In the genomic region with DNA sequence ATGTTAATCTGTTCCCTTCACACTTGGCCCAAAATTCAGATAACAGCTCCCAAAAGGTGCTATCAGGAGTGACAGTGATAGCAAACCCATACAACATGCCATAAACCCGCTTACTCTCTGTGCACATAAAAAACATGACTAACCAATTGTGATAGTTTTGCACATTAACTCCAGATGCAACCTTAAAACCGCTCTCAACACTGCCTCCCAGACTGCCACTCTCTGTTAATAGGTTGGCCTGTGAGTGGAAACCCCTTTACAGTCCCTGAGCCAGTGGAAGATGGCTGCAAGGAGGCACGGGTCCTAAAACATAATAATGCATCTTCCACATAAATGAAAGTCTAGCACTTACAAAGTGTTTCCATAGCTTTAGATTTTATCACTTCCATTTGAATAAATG, we compare ENCODE assay signal across 16 cellular contexts. TPM values are rescaled to one million over a fixed set of nuclear protein-coding genes. Genes with fewer than 3 reads are reported as not detected.
A peak's percentile ranks its signal among the peaks of the same experiment; 100 is the strongest.
DNase-seq lines count a peak whose midpoint lies in the region; ATAC-seq and TF ChIP-seq lines count a peak whose summit lies in the region.
"Had no signal": no experiment of that assay in that cellular context is flagged by ENCODE, and none has a peak within 500 bp of the region (broad histone marks: within the 10 kb centered on the region; RNA-seq: fewer than 3 reads in every experiment).

No MANE protein-coding gene starts in this region.

- peaks cover 0 to 3% (median 0%) of the 10 kb centered on the region in 5 experiments for H3K9me3 Mint-ChIP-seq in brain

- H3K36me3 ChIP-seq in HEK293 (ENCODE audit: control insufficient read depth in 2 of 2, insufficient read depth in 1 of 2, low read length in 2 of 2), result no peaks in the 10 kb centered on the region
- H3K36me3 ChIP-seq in adrenal gland (replicated peaks in 1 of 2), result no peaks in the 10 kb centered on the region
- H3K36me3 ChIP-seq: BE2C had no signal

- DNase-seq in fibroblast of villous mesenchyme (ENCODE audit: low read depth), result peak; percentile 13
- no peak for DNase-seq in occipital lobe (lab: John Stamatoyannopoulos, UW)
- no peak for DNase-seq in OCI-M2 (lab: John Stamatoyannopoulos, UW; ENCODE audit: unreplicated experiment)
- no peak for DNase-seq in adrenal gland
- DNase-seq: BE2C; Caco-2; CD8-positive, alpha-beta memory T cell; DMS53; GF-D8; H9; HFFc6 had no signal

- TF ChIP-seq POLR2A in adrenal gland (IDR thresholded peaks at IDR 0.05), result no peak

- peaks cover 4% of the 10 kb centered on the region for H3K27me3 Mint-ChIP-seq in brain
- H3K27me3 Mint-ChIP-seq: CD8-positive, alpha-beta memory T cell had no signal

- H3K36me3 Mint-ChIP-seq in brain, result no peaks in the 10 kb centered on the region
- H3K36me3 Mint-ChIP-seq: CD8-positive, alpha-beta memory T cell had no signal

- 86 to 91% (median 87%) methylated on average over 3 of the region's 3 CpGs for WGBS in adrenal gland, 4 donors

- POLR2A ChIA-PET in HEK293 (lab: Yijun Ruan, JAX), result no interaction called here

- no peak for ATAC-seq in GM18867 (IDR thresholded peaks at IDR 0.05; ENCODE audit: unreplicated experiment)
- ATAC-seq: A549, HepG2 had no signal

- H3K4me3 ChIP-seq in HEK293 (ENCODE audit: low read depth, low read length) (no peak overlapping the region), fibroblast of villous mesenchyme (ENCODE audit: low read depth, low read length) (no peak overlapping the region), adrenal gland (no peak overlapping the region)
- H3K4me3 ChIP-seq: A549 had no signal

- TF ChIP-seq CTCF in HEK293 (tag by site-specific recombination; IDR thresholded peaks at IDR 0.05), result no peak
- no peak for TF ChIP-seq CTCF in brain (conservative IDR thresholded peaks at IDR 0.05)
- no peak for TF ChIP-seq CTCF in fibroblast of villous mesenchyme (IDR thresholded peaks at IDR 0.05; ENCODE audit: insufficient read depth, low read depth, low read length)
- TF ChIP-seq CTCF in adrenal gland (IDR thresholded peaks at IDR 0.05), result no peak

- CTCF ChIA-PET in HEK293 (lab: Yijun Ruan, JAX), result interaction anchor here (0.7 to 1.1 kb wide), 2 partner anchors 30 to 93 kb away, joined by 3 read pairs; no protein-coding TSS in a partner anchor

- no peak overlapping the region for H3K27ac ChIP-seq in HEK293 (ENCODE audit: extremely low read depth, low read depth, low read length)
- H3K27ac ChIP-seq in adrenal gland, result no peak overlapping the region
- H3K27ac ChIP-seq: A549 had no signal

- no peaks in the 10 kb centered on the region for H3K27me3 ChIP-seq in adrenal gland
- H3K27me3 ChIP-seq: BE2C had no signal

- H3K9me3 ChIP-seq in HEK293 (ENCODE audit: control insufficient read depth, insufficient read depth, low read depth, low read length) (no peaks in the 10 kb centered on the region), adrenal gland (replicated peaks in 1 of 3) (no peaks in the 10 kb centered on the region)

- no peak overlapping the region for H3K4me3 Mint-ChIP-seq in brain
- H3K4me3 Mint-ChIP-seq: CD8-positive, alpha-beta memory T cell; H9; HFFc6 had no signal

- H3K4me1 Mint-ChIP-seq in brain, result peaks cover 51% of the 10 kb centered on the region
- H3K4me1 Mint-ChIP-seq: CD8-positive, alpha-beta memory T cell had no signal

- intact Hi-C loops in adrenal gland (cut with DNase I), result no loop called here

- H3K4me1 ChIP-seq in HEK293 (ENCODE audit: control insufficient read depth, insufficient read depth, low read length) (peaks cover 6% of the 10 kb centered on the region), adrenal gland (replicated peaks in 1 of 2) (peaks cover 0 to 5% of the 10 kb centered on the region in 2 donors)
- H3K4me1 ChIP-seq: A549, BE2C, Caco-2 had no signal

- peak overlapping the region in 3 of 5 experiments; percentile 19 to 24 (median 20) for H3K27ac Mint-ChIP-seq in brain
- H3K27ac Mint-ChIP-seq: CD8-positive, alpha-beta memory T cell; HFFc6 had no signal

TF ChIP-seq in HEK293, 187 proteins besides CTCF, POLR2A, EP300 and RAD21:
- TF ChIP-seq GLIS2 (tag by site-specific recombination; IDR thresholded peaks at IDR 0.05), result no peak
- TF ChIP-seq ZNF341 (tag by site-specific recombination; IDR thresholded peaks at IDR 0.05; ENCODE audit: low read depth), result no peak
- TF ChIP-seq, protein P1, sequence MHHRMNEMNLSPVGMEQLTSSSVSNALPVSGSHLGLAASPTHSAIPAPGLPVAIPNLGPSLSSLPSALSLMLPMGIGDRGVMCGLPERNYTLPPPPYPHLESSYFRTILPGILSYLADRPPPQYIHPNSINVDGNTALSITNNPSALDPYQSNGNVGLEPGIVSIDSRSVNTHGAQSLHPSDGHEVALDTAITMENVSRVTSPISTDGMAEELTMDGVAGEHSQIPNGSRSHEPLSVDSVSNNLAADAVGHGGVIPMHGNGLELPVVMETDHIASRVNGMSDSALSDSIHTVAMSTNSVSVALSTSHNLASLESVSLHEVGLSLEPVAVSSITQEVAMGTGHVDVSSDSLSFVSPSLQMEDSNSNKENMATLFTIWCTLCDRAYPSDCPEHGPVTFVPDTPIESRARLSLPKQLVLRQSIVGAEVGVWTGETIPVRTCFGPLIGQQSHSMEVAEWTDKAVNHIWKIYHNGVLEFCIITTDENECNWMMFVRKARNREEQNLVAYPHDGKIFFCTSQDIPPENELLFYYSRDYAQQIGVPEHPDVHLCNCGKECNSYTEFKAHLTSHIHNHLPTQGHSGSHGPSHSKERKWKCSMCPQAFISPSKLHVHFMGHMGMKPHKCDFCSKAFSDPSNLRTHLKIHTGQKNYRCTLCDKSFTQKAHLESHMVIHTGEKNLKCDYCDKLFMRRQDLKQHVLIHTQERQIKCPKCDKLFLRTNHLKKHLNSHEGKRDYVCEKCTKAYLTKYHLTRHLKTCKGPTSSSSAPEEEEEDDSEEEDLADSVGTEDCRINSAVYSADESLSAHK (tag by site-specific recombination; IDR thresholded peaks at IDR 0.05), result peak; percentile 38; the same call in 1 of the 2 replicates

RNA-seq across cellular contexts. Expression of a gene that starts 12.0 kb away (rescaled TPM):
- 5.4 TPM for polyA plus RNA-seq in brain (ENCODE audit: insufficient read depth, low read depth, low replicate concordance)
- total RNA-seq in fibroblast of villous mesenchyme, result 12.2 and 33.2 TPM in 2 replicates
- 40.4 TPM for total RNA-seq in occipital lobe
- 10 to 100 TPM; 29.3 to 82.2 (median 47.2) TPM for total RNA-seq in adrenal gland
- polyA plus RNA-seq in adrenal gland, result 10 to 100 TPM in 1 of 3 donors, 1 to 10 TPM in 2; 5.1 to 24.9 (median 7.3) TPM
- total RNA-seq: Caco-2; CD8-positive, alpha-beta memory T cell; HFFc6 had no signal
- polyA plus RNA-seq: CD8-positive, alpha-beta memory T cell had no signal
